In the genomic region with DNA sequence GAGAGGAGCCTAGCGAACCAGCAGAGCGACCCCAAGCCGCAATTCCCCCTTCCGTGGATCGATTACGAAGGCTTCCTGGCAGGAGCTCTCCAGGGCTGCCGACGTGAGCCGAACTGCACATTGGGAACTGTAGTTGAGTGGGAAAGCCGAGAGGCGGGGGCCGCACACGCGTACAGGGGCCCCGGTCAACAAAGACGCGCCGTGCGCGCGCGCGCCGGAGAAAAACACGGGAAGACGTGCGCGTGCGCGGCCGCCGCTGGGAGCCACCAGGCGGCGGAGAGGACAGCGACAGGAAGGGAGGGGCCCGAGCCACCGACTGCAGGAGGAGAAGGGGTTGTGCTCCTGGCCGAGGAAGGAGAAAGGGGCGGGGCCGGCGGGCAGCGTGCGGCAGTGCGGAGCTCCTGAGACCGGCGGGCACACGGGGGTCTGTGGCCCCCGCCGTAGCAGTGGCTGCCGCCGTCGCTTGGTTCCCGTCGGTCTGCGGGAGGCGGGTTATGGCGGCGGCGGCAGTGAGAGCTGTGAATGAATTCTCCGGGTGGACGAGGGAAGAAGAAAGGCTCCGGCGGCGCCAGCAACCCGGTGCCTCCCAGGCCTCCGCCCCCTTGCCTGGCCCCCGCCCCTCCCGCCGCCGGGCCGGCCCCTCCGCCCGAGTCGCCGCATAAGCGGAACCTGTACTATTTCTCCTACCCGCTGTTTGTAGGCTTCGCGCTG, we compare ENCODE assay signal across 1 cellular context.
A peak's percentile ranks its signal among the peaks of the same experiment; 100 is the strongest.
TF ChIP-seq lines count a peak whose summit lies in the region.

A gene with protein sequence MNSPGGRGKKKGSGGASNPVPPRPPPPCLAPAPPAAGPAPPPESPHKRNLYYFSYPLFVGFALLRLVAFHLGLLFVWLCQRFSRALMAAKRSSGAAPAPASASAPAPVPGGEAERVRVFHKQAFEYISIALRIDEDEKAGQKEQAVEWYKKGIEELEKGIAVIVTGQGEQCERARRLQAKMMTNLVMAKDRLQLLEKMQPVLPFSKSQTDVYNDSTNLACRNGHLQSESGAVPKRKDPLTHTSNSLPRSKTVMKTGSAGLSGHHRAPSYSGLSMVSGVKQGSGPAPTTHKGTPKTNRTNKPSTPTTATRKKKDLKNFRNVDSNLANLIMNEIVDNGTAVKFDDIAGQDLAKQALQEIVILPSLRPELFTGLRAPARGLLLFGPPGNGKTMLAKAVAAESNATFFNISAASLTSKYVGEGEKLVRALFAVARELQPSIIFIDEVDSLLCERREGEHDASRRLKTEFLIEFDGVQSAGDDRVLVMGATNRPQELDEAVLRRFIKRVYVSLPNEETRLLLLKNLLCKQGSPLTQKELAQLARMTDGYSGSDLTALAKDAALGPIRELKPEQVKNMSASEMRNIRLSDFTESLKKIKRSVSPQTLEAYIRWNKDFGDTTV (plus strand): TSS at position 247 of the 711 bp plus-strand sequence. CDS start 276 bp downstream, at position 523.

TF ChIP-seq in HEK293, 187 proteins besides CTCF, POLR2A, EP300 and RAD21 (continued from another document):
- TF ChIP-seq, protein P1, sequence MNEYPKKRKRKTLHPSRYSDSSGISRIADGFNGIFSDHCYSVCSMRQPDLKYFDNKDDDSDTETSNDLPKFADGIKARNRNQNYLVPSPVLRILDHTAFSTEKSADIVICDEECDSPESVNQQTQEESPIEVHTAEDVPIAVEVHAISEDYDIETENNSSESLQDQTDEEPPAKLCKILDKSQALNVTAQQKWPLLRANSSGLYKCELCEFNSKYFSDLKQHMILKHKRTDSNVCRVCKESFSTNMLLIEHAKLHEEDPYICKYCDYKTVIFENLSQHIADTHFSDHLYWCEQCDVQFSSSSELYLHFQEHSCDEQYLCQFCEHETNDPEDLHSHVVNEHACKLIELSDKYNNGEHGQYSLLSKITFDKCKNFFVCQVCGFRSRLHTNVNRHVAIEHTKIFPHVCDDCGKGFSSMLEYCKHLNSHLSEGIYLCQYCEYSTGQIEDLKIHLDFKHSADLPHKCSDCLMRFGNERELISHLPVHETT (tag by site-specific recombination; IDR thresholded peaks at IDR 0.05) = no peak
- TF ChIP-seq, protein P2, sequence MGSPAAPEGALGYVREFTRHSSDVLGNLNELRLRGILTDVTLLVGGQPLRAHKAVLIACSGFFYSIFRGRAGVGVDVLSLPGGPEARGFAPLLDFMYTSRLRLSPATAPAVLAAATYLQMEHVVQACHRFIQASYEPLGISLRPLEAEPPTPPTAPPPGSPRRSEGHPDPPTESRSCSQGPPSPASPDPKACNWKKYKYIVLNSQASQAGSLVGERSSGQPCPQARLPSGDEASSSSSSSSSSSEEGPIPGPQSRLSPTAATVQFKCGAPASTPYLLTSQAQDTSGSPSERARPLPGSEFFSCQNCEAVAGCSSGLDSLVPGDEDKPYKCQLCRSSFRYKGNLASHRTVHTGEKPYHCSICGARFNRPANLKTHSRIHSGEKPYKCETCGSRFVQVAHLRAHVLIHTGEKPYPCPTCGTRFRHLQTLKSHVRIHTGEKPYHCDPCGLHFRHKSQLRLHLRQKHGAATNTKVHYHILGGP (tag by site-specific recombination; IDR thresholded peaks at IDR 0.05) = no peak
- TF ChIP-seq, protein P3, sequence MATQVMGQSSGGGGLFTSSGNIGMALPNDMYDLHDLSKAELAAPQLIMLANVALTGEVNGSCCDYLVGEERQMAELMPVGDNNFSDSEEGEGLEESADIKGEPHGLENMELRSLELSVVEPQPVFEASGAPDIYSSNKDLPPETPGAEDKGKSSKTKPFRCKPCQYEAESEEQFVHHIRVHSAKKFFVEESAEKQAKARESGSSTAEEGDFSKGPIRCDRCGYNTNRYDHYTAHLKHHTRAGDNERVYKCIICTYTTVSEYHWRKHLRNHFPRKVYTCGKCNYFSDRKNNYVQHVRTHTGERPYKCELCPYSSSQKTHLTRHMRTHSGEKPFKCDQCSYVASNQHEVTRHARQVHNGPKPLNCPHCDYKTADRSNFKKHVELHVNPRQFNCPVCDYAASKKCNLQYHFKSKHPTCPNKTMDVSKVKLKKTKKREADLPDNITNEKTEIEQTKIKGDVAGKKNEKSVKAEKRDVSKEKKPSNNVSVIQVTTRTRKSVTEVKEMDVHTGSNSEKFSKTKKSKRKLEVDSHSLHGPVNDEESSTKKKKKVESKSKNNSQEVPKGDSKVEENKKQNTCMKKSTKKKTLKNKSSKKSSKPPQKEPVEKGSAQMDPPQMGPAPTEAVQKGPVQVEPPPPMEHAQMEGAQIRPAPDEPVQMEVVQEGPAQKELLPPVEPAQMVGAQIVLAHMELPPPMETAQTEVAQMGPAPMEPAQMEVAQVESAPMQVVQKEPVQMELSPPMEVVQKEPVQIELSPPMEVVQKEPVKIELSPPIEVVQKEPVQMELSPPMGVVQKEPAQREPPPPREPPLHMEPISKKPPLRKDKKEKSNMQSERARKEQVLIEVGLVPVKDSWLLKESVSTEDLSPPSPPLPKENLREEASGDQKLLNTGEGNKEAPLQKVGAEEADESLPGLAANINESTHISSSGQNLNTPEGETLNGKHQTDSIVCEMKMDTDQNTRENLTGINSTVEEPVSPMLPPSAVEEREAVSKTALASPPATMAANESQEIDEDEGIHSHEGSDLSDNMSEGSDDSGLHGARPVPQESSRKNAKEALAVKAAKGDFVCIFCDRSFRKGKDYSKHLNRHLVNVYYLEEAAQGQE (tag by site-specific recombination; IDR thresholded peaks at IDR 0.05) = peak; percentile 66
- TF ChIP-seq SP7 (tag by site-specific recombination; IDR thresholded peaks at IDR 0.05) (peak; percentile 44; the same call in 1 of the 2 replicates), ZNF146 (tag by site-specific recombination; IDR thresholded peaks at IDR 0.05) (no peak), IKZF3 (tag by site-specific recombination; IDR thresholded peaks at IDR 0.05) (peak; percentile 96), ZEB2 (tag by site-specific recombination; IDR thresholded peaks at IDR 0.05) (peak; percentile 85), SP2 (tag by site-specific recombination; IDR thresholded peaks at IDR 0.05) (peak; percentile 79), ZNF335 (tag by site-specific recombination; conservative IDR thresholded peaks at IDR 0.05) (peak; percentile 96; the same call in 1 of the 2 replicates), KLF9 (tag by site-specific recombination; IDR thresholded peaks at IDR 0.05; ENCODE audit: low read depth) (peak; percentile 94), ZBTB17 (tag by site-specific recombination; IDR thresholded peaks at IDR 0.05) (peak; percentile 100), ZNF560 (tag by site-specific recombination; IDR thresholded peaks at IDR 0.05; ENCODE audit: borderline replicate concordance) (no peak), KLF1 (tag by site-specific recombination; IDR thresholded peaks at IDR 0.05) (no peak), ZNF23 (tag by site-specific recombination; IDR thresholded peaks at IDR 0.05; ENCODE audit: borderline replicate concordance) (no peak), ZNF114 (tag by site-specific recombination; IDR thresholded peaks at IDR 0.05) (no peak), ZXDB (tag by site-specific recombination; IDR thresholded peaks at IDR 0.05) (peak; percentile 80; the same call in 1 of the 2 replicates), ZNF561 (tag by site-specific recombination; IDR thresholded peaks at IDR 0.05; ENCODE audit: borderline replicate concordance) (0 out of 2 replicates have a peak, but pooled peaks have one; percentile 34), ZNF366 (tag by site-specific recombination; conservative IDR thresholded peaks at IDR 0.05) (peak; percentile 86), ZNF155 (tag by site-specific recombination; IDR thresholded peaks at IDR 0.05) (no peak), ZNF175 (tag by site-specific recombination; IDR thresholded peaks at IDR 0.05) (no peak), GLIS2 (tag by site-specific recombination; IDR thresholded peaks at IDR 0.05) (peak; percentile 84), ZNF843 (tag by site-specific recombination; IDR thresholded peaks at IDR 0.05) (no peak), ZNF350 (tag by site-specific recombination; IDR thresholded peaks at IDR 0.05) (no peak), ZNF2 (tag by site-specific recombination; IDR thresholded peaks at IDR 0.05) (0 out of 2 replicates have a peak, but pooled peaks have one; percentile 21), ZNF548 (tag by site-specific recombination; IDR thresholded peaks at IDR 0.05) (no peak), ZNF473 (tag by site-specific recombination; IDR thresholded peaks at IDR 0.05) (no peak)
- TF ChIP-seq, protein P4, sequence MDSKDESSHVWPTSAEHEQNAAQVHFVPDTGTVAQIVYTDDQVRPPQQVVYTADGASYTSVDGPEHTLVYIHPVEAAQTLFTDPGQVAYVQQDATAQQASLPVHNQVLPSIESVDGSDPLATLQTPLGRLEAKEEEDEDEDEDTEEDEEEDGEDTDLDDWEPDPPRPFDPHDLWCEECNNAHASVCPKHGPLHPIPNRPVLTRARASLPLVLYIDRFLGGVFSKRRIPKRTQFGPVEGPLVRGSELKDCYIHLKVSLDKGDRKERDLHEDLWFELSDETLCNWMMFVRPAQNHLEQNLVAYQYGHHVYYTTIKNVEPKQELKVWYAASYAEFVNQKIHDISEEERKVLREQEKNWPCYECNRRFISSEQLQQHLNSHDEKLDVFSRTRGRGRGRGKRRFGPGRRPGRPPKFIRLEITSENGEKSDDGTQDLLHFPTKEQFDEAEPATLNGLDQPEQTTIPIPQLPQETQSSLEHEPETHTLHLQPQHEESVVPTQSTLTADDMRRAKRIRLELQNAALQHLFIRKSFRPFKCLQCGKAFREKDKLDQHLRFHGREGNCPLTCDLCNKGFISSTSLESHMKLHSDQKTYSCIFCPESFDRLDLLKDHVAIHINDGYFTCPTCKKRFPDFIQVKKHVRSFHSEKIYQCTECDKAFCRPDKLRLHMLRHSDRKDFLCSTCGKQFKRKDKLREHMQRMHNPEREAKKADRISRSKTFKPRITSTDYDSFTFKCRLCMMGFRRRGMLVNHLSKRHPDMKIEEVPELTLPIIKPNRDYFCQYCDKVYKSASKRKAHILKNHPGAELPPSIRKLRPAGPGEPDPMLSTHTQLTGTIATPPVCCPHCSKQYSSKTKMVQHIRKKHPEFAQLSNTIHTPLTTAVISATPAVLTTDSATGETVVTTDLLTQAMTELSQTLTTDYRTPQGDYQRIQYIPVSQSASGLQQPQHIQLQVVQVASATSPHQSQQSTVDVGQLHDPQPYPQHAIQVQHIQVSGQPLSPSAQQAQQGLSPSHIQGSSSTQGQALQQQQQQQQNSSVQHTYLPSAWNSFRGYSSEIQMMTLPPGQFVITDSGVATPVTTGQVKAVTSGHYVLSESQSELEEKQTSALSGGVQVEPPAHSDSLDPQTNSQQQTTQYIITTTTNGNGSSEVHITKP (tag by site-specific recombination; IDR thresholded peaks at IDR 0.05) = peak; percentile 42; the same call in 1 of the 2 replicates
- TF ChIP-seq, protein P5, sequence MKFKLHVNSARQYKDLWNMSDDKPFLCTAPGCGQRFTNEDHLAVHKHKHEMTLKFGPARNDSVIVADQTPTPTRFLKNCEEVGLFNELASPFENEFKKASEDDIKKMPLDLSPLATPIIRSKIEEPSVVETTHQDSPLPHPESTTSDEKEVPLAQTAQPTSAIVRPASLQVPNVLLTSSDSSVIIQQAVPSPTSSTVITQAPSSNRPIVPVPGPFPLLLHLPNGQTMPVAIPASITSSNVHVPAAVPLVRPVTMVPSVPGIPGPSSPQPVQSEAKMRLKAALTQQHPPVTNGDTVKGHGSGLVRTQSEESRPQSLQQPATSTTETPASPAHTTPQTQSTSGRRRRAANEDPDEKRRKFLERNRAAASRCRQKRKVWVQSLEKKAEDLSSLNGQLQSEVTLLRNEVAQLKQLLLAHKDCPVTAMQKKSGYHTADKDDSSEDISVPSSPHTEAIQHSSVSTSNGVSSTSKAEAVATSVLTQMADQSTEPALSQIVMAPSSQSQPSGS (tag by site-specific recombination; IDR thresholded peaks at IDR 0.05; ENCODE audit: low read depth) = no peak
- TF ChIP-seq, protein P6, sequence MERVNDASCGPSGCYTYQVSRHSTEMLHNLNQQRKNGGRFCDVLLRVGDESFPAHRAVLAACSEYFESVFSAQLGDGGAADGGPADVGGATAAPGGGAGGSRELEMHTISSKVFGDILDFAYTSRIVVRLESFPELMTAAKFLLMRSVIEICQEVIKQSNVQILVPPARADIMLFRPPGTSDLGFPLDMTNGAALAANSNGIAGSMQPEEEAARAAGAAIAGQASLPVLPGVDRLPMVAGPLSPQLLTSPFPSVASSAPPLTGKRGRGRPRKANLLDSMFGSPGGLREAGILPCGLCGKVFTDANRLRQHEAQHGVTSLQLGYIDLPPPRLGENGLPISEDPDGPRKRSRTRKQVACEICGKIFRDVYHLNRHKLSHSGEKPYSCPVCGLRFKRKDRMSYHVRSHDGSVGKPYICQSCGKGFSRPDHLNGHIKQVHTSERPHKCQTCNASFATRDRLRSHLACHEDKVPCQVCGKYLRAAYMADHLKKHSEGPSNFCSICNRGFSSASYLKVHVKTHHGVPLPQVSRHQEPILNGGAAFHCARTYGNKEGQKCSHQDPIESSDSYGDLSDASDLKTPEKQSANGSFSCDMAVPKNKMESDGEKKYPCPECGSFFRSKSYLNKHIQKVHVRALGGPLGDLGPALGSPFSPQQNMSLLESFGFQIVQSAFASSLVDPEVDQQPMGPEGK (tag by site-specific recombination; IDR thresholded peaks at IDR 0.05) = peak; percentile 90
- TF ChIP-seq, protein P7, sequence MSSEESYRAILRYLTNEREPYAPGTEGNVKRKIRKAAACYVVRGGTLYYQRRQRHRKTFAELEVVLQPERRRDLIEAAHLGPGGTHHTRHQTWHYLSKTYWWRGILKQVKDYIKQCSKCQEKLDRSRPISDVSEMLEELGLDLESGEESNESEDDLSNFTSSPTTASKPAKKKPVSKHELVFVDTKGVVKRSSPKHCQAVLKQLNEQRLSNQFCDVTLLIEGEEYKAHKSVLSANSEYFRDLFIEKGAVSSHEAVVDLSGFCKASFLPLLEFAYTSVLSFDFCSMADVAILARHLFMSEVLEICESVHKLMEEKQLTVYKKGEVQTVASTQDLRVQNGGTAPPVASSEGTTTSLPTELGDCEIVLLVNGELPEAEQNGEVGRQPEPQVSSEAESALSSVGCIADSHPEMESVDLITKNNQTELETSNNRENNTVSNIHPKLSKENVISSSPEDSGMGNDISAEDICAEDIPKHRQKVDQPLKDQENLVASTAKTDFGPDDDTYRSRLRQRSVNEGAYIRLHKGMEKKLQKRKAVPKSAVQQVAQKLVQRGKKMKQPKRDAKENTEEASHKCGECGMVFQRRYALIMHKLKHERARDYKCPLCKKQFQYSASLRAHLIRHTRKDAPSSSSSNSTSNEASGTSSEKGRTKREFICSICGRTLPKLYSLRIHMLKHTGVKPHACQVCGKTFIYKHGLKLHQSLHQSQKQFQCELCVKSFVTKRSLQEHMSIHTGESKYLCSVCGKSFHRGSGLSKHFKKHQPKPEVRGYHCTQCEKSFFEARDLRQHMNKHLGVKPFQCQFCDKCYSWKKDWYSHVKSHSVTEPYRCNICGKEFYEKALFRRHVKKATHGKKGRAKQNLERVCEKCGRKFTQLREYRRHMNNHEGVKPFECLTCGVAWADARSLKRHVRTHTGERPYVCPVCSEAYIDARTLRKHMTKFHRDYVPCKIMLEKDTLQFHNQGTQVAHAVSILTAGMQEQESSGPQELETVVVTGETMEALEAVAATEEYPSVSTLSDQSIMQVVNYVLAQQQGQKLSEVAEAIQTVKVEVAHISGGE (tag by site-specific recombination; conservative IDR thresholded peaks at IDR 0.05; ENCODE audit: low read depth) = peak; percentile 5; the same call in 1 of the 2 replicates
- TF ChIP-seq, protein P8, sequence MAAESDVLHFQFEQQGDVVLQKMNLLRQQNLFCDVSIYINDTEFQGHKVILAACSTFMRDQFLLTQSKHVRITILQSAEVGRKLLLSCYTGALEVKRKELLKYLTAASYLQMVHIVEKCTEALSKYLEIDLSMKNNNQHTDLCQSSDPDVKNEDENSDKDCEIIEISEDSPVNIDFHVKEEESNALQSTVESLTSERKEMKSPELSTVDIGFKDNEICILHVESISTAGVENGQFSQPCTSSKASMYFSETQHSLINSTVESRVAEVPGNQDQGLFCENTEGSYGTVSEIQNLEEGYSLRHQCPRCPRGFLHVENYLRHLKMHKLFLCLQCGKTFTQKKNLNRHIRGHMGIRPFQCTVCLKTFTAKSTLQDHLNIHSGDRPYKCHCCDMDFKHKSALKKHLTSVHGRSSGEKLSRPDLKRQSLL (tag by site-specific recombination; IDR thresholded peaks at IDR 0.05) = no peak
